8 cellular contexts compared by ENCODE assay signal in the genomic region with DNA sequence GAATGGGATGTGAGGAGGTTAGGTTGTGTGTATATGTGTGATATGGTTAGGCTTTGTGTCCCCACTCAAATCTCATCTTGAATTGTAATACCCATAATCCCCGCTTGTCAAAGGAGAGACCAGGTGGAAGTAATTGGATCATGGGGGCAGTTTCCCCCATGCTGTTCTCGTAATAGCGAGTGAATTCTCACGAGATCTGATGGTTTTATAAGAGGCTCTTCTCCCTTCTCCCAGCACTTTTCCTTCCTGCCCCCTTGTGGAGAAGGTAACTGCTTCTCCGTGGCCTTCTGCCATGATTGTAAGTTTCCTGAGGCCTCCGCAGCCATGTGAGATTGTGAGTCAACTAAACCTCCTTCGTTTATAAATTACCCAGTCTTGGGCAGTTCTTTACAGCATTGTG. TPM values are rescaled to one million over a fixed set of nuclear protein-coding genes. Genes with fewer than 3 reads are reported as not detected.
DNase-seq lines count a peak whose midpoint lies in the region; ATAC-seq, FAIRE-seq and TF ChIP-seq lines count a peak whose summit lies in the region.
"Had no signal": no experiment of that assay in that cellular context is flagged by ENCODE, and none has a peak within 500 bp of the region (broad histone marks: within the 10 kb centered on the region; RNA-seq: fewer than 3 reads in every experiment).

No MANE protein-coding gene starts in this region.

- H3K4me3 ChIP-seq in PC-9: 0 out of 2 replicates have a peak overlapping the region, but pooled peaks have one; percentile 3
- H3K4me3 ChIP-seq in epithelial cell of proximal tubule (ENCODE audit: low read depth, low read length): peak overlapping the region; percentile 75
- H3K4me3 ChIP-seq in skeletal muscle cell (ENCODE audit: low read depth, low read length): peak overlapping the region; percentile 67

- DNase-seq in ELR (ENCODE audit: low read depth): peak; percentile 12
- DNase-seq in PC-9: no peak
- no peak for DNase-seq in epithelial cell of proximal tubule (ENCODE audit: low read depth)
- no peak for DNase-seq in skeletal muscle cell (ENCODE audit: low read depth)
- DNase-seq in HTR-8/SVneo (ENCODE audit: insufficient read length, low spot score): no peak
- no peak for DNase-seq in T-helper 9 cell

- POLR2A ChIA-PET in PC-9 (lab: Charles Lee; ENCODE audit: unreplicated experiment): interaction anchor here (0.6 kb wide), 1 partner anchor 408 kb away, joined by 5 read pairs; no protein-coding TSS in a partner anchor

- no peak for FAIRE-seq in HTR-8/SVneo (lab: Jason Lieb, UNC)

- no peaks in the 10 kb centered on the region for H3K36me3 ChIP-seq in PC-9 (ENCODE audit: low read depth)

- H3K4me1 ChIP-seq in PC-9 (replicated peaks; ENCODE audit: insufficient read depth): no peaks in the 10 kb centered on the region

- H3K27ac ChIP-seq in PC-9: no peak overlapping the region

- no TSS peak for BruUV-seq in PC-9 (replicated peaks; lab: Mats Ljungman, UMichigan)

- CTCF ChIA-PET in PC-9 (lab: Charles Lee): interaction anchor here (0.6 to 0.7 kb wide), 3 partner anchors 200 to 1327 kb away, joined by 3 read pairs; no protein-coding TSS in a partner anchor

- no peak for TF ChIP-seq CTCF in PC-9 (conservative IDR thresholded peaks at IDR 0.05)
- TF ChIP-seq CTCF in epithelial cell of proximal tubule (conservative IDR thresholded peaks at IDR 0.05; ENCODE audit: low read depth, low read length): no peak

- no peaks in the 10 kb centered on the region for H3K9me2 ChIP-seq in PC-9 (ENCODE audit: insufficient read depth)

- H3K4me2 ChIP-seq in PC-9: no peak overlapping the region

- intact Hi-C loops in PC-9 (cut with micrococcal nuclease; ENCODE audit: unreplicated experiment): no loop called here

- H3K27me3 ChIP-seq in PC-9 (ENCODE audit: insufficient read depth, low read depth): peaks cover 50% of the 10 kb centered on the region

- no peak overlapping the region for H2AFZ ChIP-seq in PC-9

- H3F3A ChIP-seq in PC-9 (ENCODE audit: insufficient read depth, low read depth): no peaks in the 10 kb centered on the region

- H4K20me1 ChIP-seq in PC-9 (ENCODE audit: insufficient read depth): no peaks in the 10 kb centered on the region

- H3K79me2 ChIP-seq in PC-9 (ENCODE audit: low read depth): no peaks in the 10 kb centered on the region

- H3K9me3 ChIP-seq in PC-9 (ENCODE audit: insufficient read depth, low read depth): no peaks in the 10 kb centered on the region

- no peak for ATAC-seq in GM18858 (IDR thresholded peaks at IDR 0.05; ENCODE audit: unreplicated experiment)

RNA-seq across cellular contexts. Expression of gene NPVF, which starts 47.3 kb away (rescaled TPM):
- total RNA-seq in PC-9 (2021): not detected in 2 replicates
- not detected in 2 replicates for total RNA-seq in epithelial cell of proximal tubule
- total RNA-seq: esophagus mucosa had no signal

RNA-seq across cellular contexts. Expression of gene CYCS, which starts 55.9 kb away (rescaled TPM):
- total RNA-seq in PC-9 (2021) (101 and 120 TPM in 2 replicates), epithelial cell of proximal tubule (48.9 and 119 TPM in 2 replicates)

Comparison
In these comparisons a context has a peak if more than half of its experiments do, and no peak if none do; other contexts are left out.
1. H3K4me3 ChIP-seq: peak in every context shown above with its lines; median percentile 75 in epithelial cell of proximal tubule; 67 in skeletal muscle cell; 3 in PC-9.